Comparison of ENCODE assay signal across 8 cellular contexts in genomic region chrX:48648299-48648698, GRCh38. TPM values are rescaled to one million over a fixed set of nuclear protein-coding genes. Genes with fewer than 3 reads are reported as not detected.
DNase-seq lines count a peak whose midpoint lies in the region; ATAC-seq, FAIRE-seq and TF ChIP-seq lines count a peak whose summit lies in the region.

No MANE protein-coding gene starts in this region.

- peak; percentile 34 for TF ChIP-seq CTCF in D721Med (IDR thresholded peaks at IDR 0.05; ENCODE audit: insufficient read depth, missing control alignments)

- TF ChIP-seq RAD21 in Ishikawa (IDR thresholded peaks at IDR 0.05; ENCODE audit: low read depth), result peak; percentile 58

- TF ChIP-seq EP300 in Ishikawa (IDR thresholded peaks at IDR 0.05; ENCODE audit: borderline replicate concordance), result no peak

- DNase-seq in D721Med (ENCODE audit: insufficient read length, low spot score) (peak; percentile 21), SK-N-DZ (ENCODE audit: low spot score) (peak; percentile 40), brain pericyte (ENCODE audit: low read depth, low spot score) (peak; percentile 6), iris pigment epithelial cell (ENCODE audit: low read depth) (peak; percentile 40)
- peak; percentile 5 for DNase-seq in stimulated activated CD4-positive, alpha-beta T cell treated with anti-CD3 and anti-CD28 coated beads, Interleukin-4, amount 100 ng/mL, for 1 hour

- FAIRE-seq in D721Med (lab: Jason Lieb, UNC), result no peak

- ATAC-seq in HG02884 (IDR thresholded peaks at IDR 0.05; ENCODE audit: unreplicated experiment) (no peak), GM21786 (IDR thresholded peaks at IDR 0.05; ENCODE audit: unreplicated experiment) (no peak)

TF ChIP-seq in Ishikawa, 13 proteins besides CTCF, POLR2A, EP300 and RAD21:
- TF ChIP-seq USF1 (IDR thresholded peaks at IDR 0.05) (no peak), CEBPB (IDR thresholded peaks at IDR 0.05) (no peak), YY1 (IDR thresholded peaks at IDR 0.05; ENCODE audit: low read depth) (no peak), ZBTB7A (IDR thresholded peaks at IDR 0.05; ENCODE audit: low read depth) (no peak), NFIC (IDR thresholded peaks at IDR 0.05) (no peak), EGR1 (IDR thresholded peaks at IDR 0.05) (no peak), MAX (IDR thresholded peaks at IDR 0.05) (no peak), TCF12 (IDR thresholded peaks at IDR 0.05; ENCODE audit: low read depth) (no peak), FOXM1 (IDR thresholded peaks at IDR 0.05; ENCODE audit: borderline replicate concordance, low read depth) (no peak), TEAD4 (IDR thresholded peaks at IDR 0.05) (no peak), CREB1 (IDR thresholded peaks at IDR 0.05; ENCODE audit: low read depth) (no peak), TAF1 (IDR thresholded peaks at IDR 0.05; ENCODE audit: low read depth) (no peak)
- TF ChIP-seq, protein P1, sequence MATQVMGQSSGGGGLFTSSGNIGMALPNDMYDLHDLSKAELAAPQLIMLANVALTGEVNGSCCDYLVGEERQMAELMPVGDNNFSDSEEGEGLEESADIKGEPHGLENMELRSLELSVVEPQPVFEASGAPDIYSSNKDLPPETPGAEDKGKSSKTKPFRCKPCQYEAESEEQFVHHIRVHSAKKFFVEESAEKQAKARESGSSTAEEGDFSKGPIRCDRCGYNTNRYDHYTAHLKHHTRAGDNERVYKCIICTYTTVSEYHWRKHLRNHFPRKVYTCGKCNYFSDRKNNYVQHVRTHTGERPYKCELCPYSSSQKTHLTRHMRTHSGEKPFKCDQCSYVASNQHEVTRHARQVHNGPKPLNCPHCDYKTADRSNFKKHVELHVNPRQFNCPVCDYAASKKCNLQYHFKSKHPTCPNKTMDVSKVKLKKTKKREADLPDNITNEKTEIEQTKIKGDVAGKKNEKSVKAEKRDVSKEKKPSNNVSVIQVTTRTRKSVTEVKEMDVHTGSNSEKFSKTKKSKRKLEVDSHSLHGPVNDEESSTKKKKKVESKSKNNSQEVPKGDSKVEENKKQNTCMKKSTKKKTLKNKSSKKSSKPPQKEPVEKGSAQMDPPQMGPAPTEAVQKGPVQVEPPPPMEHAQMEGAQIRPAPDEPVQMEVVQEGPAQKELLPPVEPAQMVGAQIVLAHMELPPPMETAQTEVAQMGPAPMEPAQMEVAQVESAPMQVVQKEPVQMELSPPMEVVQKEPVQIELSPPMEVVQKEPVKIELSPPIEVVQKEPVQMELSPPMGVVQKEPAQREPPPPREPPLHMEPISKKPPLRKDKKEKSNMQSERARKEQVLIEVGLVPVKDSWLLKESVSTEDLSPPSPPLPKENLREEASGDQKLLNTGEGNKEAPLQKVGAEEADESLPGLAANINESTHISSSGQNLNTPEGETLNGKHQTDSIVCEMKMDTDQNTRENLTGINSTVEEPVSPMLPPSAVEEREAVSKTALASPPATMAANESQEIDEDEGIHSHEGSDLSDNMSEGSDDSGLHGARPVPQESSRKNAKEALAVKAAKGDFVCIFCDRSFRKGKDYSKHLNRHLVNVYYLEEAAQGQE (IDR thresholded peaks at IDR 0.05; ENCODE audit: low read depth), result no peak

RNA-seq across cellular contexts. Expression of gene WAS, which starts 35.3 kb away (rescaled TPM):
- polyA plus RNA-seq in SK-N-DZ (2014; cell fraction: cytosol; rRNA removed), result 0.08 and 1.6 TPM in 2 replicates
- 0.25 and 1.0 TPM in 2 replicates for polyA plus RNA-seq in SK-N-DZ (2014; cell fraction: nucleus; rRNA removed)

RNA-seq across cellular contexts. Expression of gene SUV39H1, which starts 48.2 kb away (rescaled TPM):
- polyA plus RNA-seq in SK-N-DZ (2014; cell fraction: cytosol; rRNA removed), result 13.6 and 14.9 TPM in 2 replicates
- 16.3 and 17.2 TPM in 2 replicates for polyA plus RNA-seq in SK-N-DZ (2014; cell fraction: nucleus; rRNA removed)

RNA-seq across cellular contexts. Expression of gene WDR13, which starts 51.0 kb away (rescaled TPM):
- 94.6 and 96.0 TPM in 2 replicates for polyA plus RNA-seq in SK-N-DZ (2014; cell fraction: cytosol; rRNA removed)
- 134 and 137 TPM in 2 replicates for polyA plus RNA-seq in SK-N-DZ (2014; cell fraction: nucleus; rRNA removed)
